Comparison of ENCODE assay signal across 22 cellular contexts in the genomic region with DNA sequence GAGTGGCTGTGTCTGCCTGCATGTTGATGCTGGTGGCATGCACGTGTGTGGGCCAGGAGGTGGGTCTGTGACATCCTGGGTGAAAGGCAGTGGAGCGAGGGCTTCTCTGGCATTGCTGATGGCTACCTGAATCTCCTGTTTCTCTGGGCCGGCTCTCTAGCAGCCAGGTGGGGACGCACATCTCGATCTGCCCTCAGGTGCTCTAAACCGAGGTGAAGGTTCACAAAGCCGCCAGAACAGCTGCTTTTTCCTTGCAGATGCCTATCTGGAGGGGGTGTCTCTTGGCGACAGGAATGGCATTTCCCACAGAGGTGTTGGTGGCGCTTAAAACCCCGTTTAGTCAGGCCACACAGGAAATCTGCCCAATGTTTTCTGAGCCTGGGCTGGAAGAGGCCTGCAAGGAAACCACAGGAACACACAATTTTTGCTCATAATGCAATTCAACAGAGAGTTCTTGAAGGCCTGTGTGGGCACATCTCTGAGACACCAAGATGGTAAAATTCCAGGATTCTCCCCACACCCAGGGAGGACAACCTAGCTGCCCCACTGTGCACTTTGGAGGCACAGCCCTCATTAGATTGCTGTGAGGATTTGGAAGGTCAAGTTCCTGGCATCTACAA. TPM values are rescaled to one million over a fixed set of nuclear protein-coding genes. Genes with fewer than 3 reads are reported as not detected.
"Had no signal": no experiment of that assay in that cellular context is flagged by ENCODE, and none has a peak within 500 bp of the region (broad histone marks: within the 10 kb centered on the region; RNA-seq: fewer than 3 reads in every experiment).

No MANE protein-coding gene starts in this region.

- H3K9me3 Mint-ChIP-seq: activated naive CD4-positive, alpha-beta T cell treated with anti-CD3 and anti-CD28 coated beads, Interleukin-2, amount 50 U/mL, for 24 hours; activated T-cell treated with anti-CD3 and anti-CD28 coated beads, Interleukin-2, amount 50 U/mL, for 72 hours; immature natural killer cell; natural killer cell had no signal

- H3K27me3 ChIP-seq: adrenal gland, gastroesophageal sphincter, neutrophil, sigmoid colon had no signal

- H3K36me3 ChIP-seq: adrenal gland, gastroesophageal sphincter, heart left ventricle, neutrophil, sigmoid colon, spleen, tibial artery had no signal

- H3K9me3 ChIP-seq: adrenal gland, gastroesophageal sphincter, heart left ventricle, neutrophil, sigmoid colon, spleen, tibial artery had no signal

- H3K27ac ChIP-seq: adrenal gland, gastroesophageal sphincter, heart left ventricle, neutrophil, sigmoid colon, spleen, tibial artery had no signal

- H3K4me3 ChIP-seq: adrenal gland, gastroesophageal sphincter, heart left ventricle, sigmoid colon, spleen, tibial artery had no signal

- H3K4me3 Mint-ChIP-seq: activated naive CD4-positive, alpha-beta T cell treated with anti-CD3 and anti-CD28 coated beads, Interleukin-2, amount 50 U/mL, for 24 hours; activated T-cell treated with anti-CD3 and anti-CD28 coated beads, Interleukin-2, amount 50 U/mL, for 72 hours; immature natural killer cell; natural killer cell had no signal

- ATAC-seq: activated T-cell treated with anti-CD3 and anti-CD28 coated beads, Interleukin-2, amount 50 U/mL, for 72 hours; esophagus mucosa; gastroesophageal sphincter; heart left ventricle; left cardiac atrium; natural killer cell had no signal

- H3K36me3 Mint-ChIP-seq: activated naive CD4-positive, alpha-beta T cell treated with anti-CD3 and anti-CD28 coated beads, Interleukin-2, amount 50 U/mL, for 24 hours; immature natural killer cell; natural killer cell had no signal

- H3K27ac Mint-ChIP-seq: activated naive CD4-positive, alpha-beta T cell treated with anti-CD3 and anti-CD28 coated beads, Interleukin-2, amount 50 U/mL, for 24 hours; activated T-cell treated with anti-CD3 and anti-CD28 coated beads, Interleukin-2, amount 50 U/mL, for 72 hours; immature natural killer cell; natural killer cell had no signal

- DNase-seq: activated CD4-positive, alpha-beta T cell treated with anti-CD3 and anti-CD28 coated beads, Interleukin-2, amount 50 U/mL, for 1 hour; activated CD8-positive, alpha-beta memory T cell treated with anti-CD3 and anti-CD28 coated beads for 24 hours; activated gamma-delta T cell; activated T-cell treated with anti-CD3 and anti-CD28 coated beads, Interleukin-2, amount 50 U/mL, for 72 hours; adrenal gland; effector CD4-positive, alpha-beta T cell; heart left ventricle; immature natural killer cell; left cardiac atrium; natural killer cell; posterior cingulate gyrus; sigmoid colon; spleen; stimulated activated CD8-positive, alpha-beta memory T cell treated with anti-CD3 and anti-CD28 coated beads, Interleukin-4, amount 100 ng/mL, for 48 hours; stimulated activated naive CD4-positive, alpha-beta T cell; T1000; tibial artery had no signal

RNA-seq across cellular contexts. Expression of gene TMEM158, which starts 11.9 kb away (rescaled TPM):
- total RNA-seq: activated T-cell treated with anti-CD3 and anti-CD28 coated beads, Interleukin-2, amount 50 U/mL, for 72 hours; T-helper 1 cell treated with Interleukin-12 subunit alpha and Interleukin-12 subunit beta and Interleukin-4 antibody, amounts not matched to agents 30 ng/mL and 1 ng/mL, for 36 hours had no signal
- polyA plus RNA-seq: immature natural killer cell had no signal
